In the genomic region with DNA sequence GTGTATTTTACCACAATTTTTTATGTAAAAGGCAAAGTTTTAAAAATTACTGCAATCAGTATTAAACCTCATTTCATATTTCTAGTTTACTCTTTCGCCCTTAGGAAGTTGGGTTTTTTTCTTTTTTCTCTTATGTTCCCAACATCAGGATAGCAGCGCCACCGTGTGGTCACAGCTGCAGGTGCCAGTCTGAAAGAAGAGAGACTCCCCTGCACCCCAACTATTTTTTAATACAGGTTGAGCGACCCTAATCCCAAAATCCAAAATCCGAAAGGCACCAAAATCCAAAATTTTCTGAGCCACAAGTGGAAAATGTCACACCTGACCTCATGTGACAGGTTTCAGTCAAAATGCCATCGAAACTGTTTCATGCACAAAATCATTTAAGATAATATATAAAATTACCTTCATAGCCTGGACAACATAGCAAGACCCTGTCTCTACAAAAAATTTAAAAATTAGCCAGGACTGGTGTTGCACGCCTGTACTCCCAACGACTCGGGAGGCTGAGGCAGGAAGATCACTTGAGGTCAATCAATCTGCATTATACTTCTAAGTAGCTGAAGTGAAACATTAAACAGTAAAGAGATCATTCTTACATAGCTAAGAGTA, we compare ENCODE assay signal across 8 cellular contexts. TPM values are rescaled to one million over a fixed set of nuclear protein-coding genes. Genes with fewer than 3 reads are reported as not detected.
DNase-seq lines count a peak whose midpoint lies in the region; ATAC-seq, FAIRE-seq and TF ChIP-seq lines count a peak whose summit lies in the region.

No MANE protein-coding gene starts in this region.

- H3K27me3 ChIP-seq in HAP-1 (ENCODE audit: low read depth) (peaks cover 3% of the 10 kb centered on the region; the same call in 1 of the 2 replicates), endothelial cell of umbilical vein (ENCODE audit: control insufficient read depth in 2 of 2, insufficient read depth in 2 of 2, low read length in 2 of 2) (peaks cover 0 to 1% of the 10 kb centered on the region in 2 experiments)
- no peaks in the 10 kb centered on the region for H3K27me3 ChIP-seq in naive thymus-derived CD4-positive, alpha-beta T cell (ENCODE audit: control insufficient read depth in 2 of 2, insufficient read depth in 2 of 2, low read length in 2 of 2)

- POLR2A ChIA-PET in endothelial cell of umbilical vein (lab: Charles Lee): no interaction called here
- POLR2A ChIA-PET in naive thymus-derived CD4-positive, alpha-beta T cell (lab: Charles Lee): interaction anchor here (0.7 to 2.1 kb wide), 4 partner anchors 84 to 100 kb away, joined by 3 to 14 read pairs (median 4); a partner anchor contains a TSS

- peak; percentile 44 for DNase-seq in AG09319 (ENCODE audit: extremely low read depth, low read depth)
- peak; percentile 58 to 84 for DNase-seq in HAP-1 (ENCODE audit: low spot score in 2 of 2)
- DNase-seq in NOMO-1 treated with DMSO at 0.1 percent for 48 hours (lab: John Stamatoyannopoulos, UW; ENCODE audit: unreplicated experiment): peak; percentile 76
- DNase-seq in activated CD8-positive, alpha-beta memory T cell treated with anti-CD3 and anti-CD28 coated beads, Interleukin-2, amount 50 U/mL, for 1 hour (ENCODE audit: extremely low read depth): peak; percentile 56
- peak; percentile 73 for DNase-seq in endothelial cell of umbilical vein (ENCODE audit: low read depth, low spot score)
- DNase-seq in naive thymus-derived CD4-positive, alpha-beta T cell: peak; percentile 53 to 74 (median 71)
- DNase-seq in stimulated activated CD8-positive, alpha-beta memory T cell treated with anti-CD3 and anti-CD28 coated beads, Interleukin-7, amount 100 ng/mL, for 4 hours (ENCODE audit: low read depth in 2 of 2): peak; percentile 52
- DNase-seq in mesenteric fat pad (ENCODE audit: low spot score): no peak

- intact Hi-C loops in endothelial cell of umbilical vein (cut with micrococcal nuclease): loop anchor here (1.0 to 5.0 kb wide), 5 partner anchors 41 to 224 kb away; no protein-coding TSS in a partner anchor
- intact Hi-C loops in naive thymus-derived CD4-positive, alpha-beta T cell (cut with micrococcal nuclease): loop anchor here (1.0 to 5.0 kb wide), 6 partner anchors 40 to 225 kb away; no protein-coding TSS in a partner anchor

- TF ChIP-seq CTCF in AG09319 (IDR thresholded peaks at IDR 0.05; ENCODE audit: low read depth, low read length) (peak; percentile 98), endothelial cell of umbilical vein (IDR thresholded peaks at IDR 0.05; ENCODE audit: extremely low read depth in 1 of 2, insufficient read depth in 1 of 2, low read depth in 1 of 2, low read length in 2 of 2) (peak; percentile 79 to 89)

- no peaks in the 10 kb centered on the region for H3K36me3 Mint-ChIP-seq in naive thymus-derived CD4-positive, alpha-beta T cell

- no peak overlapping the region for H3K9ac ChIP-seq in endothelial cell of umbilical vein (replicated peaks; ENCODE audit: extremely low read depth, insufficient read depth, low read length)

- peak overlapping the region; percentile 40 for H2AFZ ChIP-seq in endothelial cell of umbilical vein (ENCODE audit: low read depth, low read length)

- H3K27me3 Mint-ChIP-seq in naive thymus-derived CD4-positive, alpha-beta T cell: peaks cover 0 to 24% (median 6%) of the 10 kb centered on the region in 5 donors

- ATAC-seq in naive thymus-derived CD4-positive, alpha-beta T cell: peak; percentile 24

- BruUV-seq in endothelial cell of umbilical vein (replicated peaks; lab: Mats Ljungman, UMichigan): no TSS peak

- no peak overlapping the region for H3K27ac ChIP-seq in endothelial cell of umbilical vein (ENCODE audit: insufficient read depth, low read depth, low read length)
- H3K27ac ChIP-seq in naive thymus-derived CD4-positive, alpha-beta T cell (ENCODE audit: low read depth, low read length): no peak overlapping the region

- peaks cover 6% of the 10 kb centered on the region for H3K4me1 ChIP-seq in HAP-1
- peaks cover 18% of the 10 kb centered on the region for H3K4me1 ChIP-seq in endothelial cell of umbilical vein (ENCODE audit: control insufficient read depth, extremely low read depth, insufficient read depth, low read length)
- peaks cover 6 to 20% of the 10 kb centered on the region in 2 donors for H3K4me1 ChIP-seq in naive thymus-derived CD4-positive, alpha-beta T cell (ENCODE audit: control insufficient read depth in 2 of 2, insufficient read depth in 2 of 2, low read length in 2 of 2)

- H3K79me2 ChIP-seq in endothelial cell of umbilical vein (ENCODE audit: control insufficient read depth, insufficient read depth, low read length): no peaks in the 10 kb centered on the region

- H3K4me3 ChIP-seq in HAP-1 (peak overlapping the region; percentile 13), endothelial cell of umbilical vein (replicated peaks in 1 of 3; ENCODE audit: insufficient read depth in 1 of 3, low read depth in 1 of 3, low read length in 3 of 3) (no peak overlapping the region)
- no peak overlapping the region for H3K4me3 ChIP-seq in naive thymus-derived CD4-positive, alpha-beta T cell (ENCODE audit: low read length)

- H3K4me2 ChIP-seq in endothelial cell of umbilical vein (ENCODE audit: insufficient read depth, low read length): peak overlapping the region; percentile 73

- peak overlapping the region in 4 of 9 donors; percentile 8 to 48 (median 28) for H3K27ac Mint-ChIP-seq in naive thymus-derived CD4-positive, alpha-beta T cell

- H3K4me3 Mint-ChIP-seq in naive thymus-derived CD4-positive, alpha-beta T cell: peak overlapping the region in 4 of 10 donors; percentile 32 to 53 (median 44)

- no peak for TF ChIP-seq POLR2A in endothelial cell of umbilical vein (IDR thresholded peaks at IDR 0.05; ENCODE audit: low read depth, low read length)

- dilution Hi-C loops in endothelial cell of umbilical vein (cut with MboI; ENCODE audit: extremely low pct_ligation_motif_present, low sequenced_read_pairs): no loop called here

- H3K9me1 ChIP-seq in endothelial cell of umbilical vein (replicated peaks; ENCODE audit: control insufficient read depth, extremely low read depth, insufficient read depth, low read length): no peaks in the 10 kb centered on the region

- in situ Hi-C loops in HAP-1 (cut with MboI; ENCODE audit: low sequenced_read_pairs): loop anchor here (25.0 kb wide), 1 partner anchor 224 kb away; no protein-coding TSS in a partner anchor

- H3K9me3 ChIP-seq in HAP-1: no peaks in the 10 kb centered on the region
- H3K9me3 ChIP-seq in endothelial cell of umbilical vein (replicated peaks; ENCODE audit: control insufficient read depth, insufficient read depth, low read length): no peaks in the 10 kb centered on the region
- H3K9me3 ChIP-seq in naive thymus-derived CD4-positive, alpha-beta T cell (ENCODE audit: control insufficient read depth in 2 of 3, low read length in 3 of 3): no peaks in the 10 kb centered on the region

- peaks cover 13 to 34% (median 23%) of the 10 kb centered on the region in 7 donors for H3K4me1 Mint-ChIP-seq in naive thymus-derived CD4-positive, alpha-beta T cell

- H3K9me3 Mint-ChIP-seq in naive thymus-derived CD4-positive, alpha-beta T cell: no peaks in the 10 kb centered on the region

- peak; percentile 83 for FAIRE-seq in endothelial cell of umbilical vein (lab: Jason Lieb, UNC)

- H4K20me1 ChIP-seq in endothelial cell of umbilical vein (replicated peaks; ENCODE audit: control insufficient read depth, extremely low read depth, insufficient read depth, low read length): no peaks in the 10 kb centered on the region

- CTCF ChIA-PET in endothelial cell of umbilical vein (lab: Charles Lee): interaction anchor here (0.7 to 10.9 kb wide), 14 partner anchors 10 to 293 kb away, joined by 3 to 223 read pairs (median 6); no protein-coding TSS in a partner anchor
- CTCF ChIA-PET in naive thymus-derived CD4-positive, alpha-beta T cell (lab: Charles Lee): interaction anchor here (0.7 to 10.3 kb wide), 12 partner anchors 19 to 470 kb away, joined by 3 to 145 read pairs (median 4); a partner anchor contains a TSS

- H3K36me3 ChIP-seq in HAP-1 (replicated peaks) (no peaks in the 10 kb centered on the region), endothelial cell of umbilical vein (ENCODE audit: control insufficient read depth in 2 of 2, extremely low read depth in 1 of 2, insufficient read depth in 2 of 2, low read length in 2 of 2) (no peaks in the 10 kb centered on the region)
- H3K36me3 ChIP-seq in naive thymus-derived CD4-positive, alpha-beta T cell (ENCODE audit: control insufficient read depth in 2 of 3, insufficient read depth in 3 of 3, low read length in 3 of 3): no peaks in the 10 kb centered on the region

RNA-seq across cellular contexts. Expression of a gene that starts 21.8 kb away (rescaled TPM):
- total RNA-seq in endothelial cell of umbilical vein (not detected in 2 replicates), mesenteric fat pad (3.3 TPM)
- polyA plus RNA-seq in endothelial cell of umbilical vein: not detected in 2 replicates
- polyA plus RNA-seq in endothelial cell of umbilical vein (2011; cell fraction: cytosol; rRNA removed): not detected in 2 replicates
- polyA plus RNA-seq in endothelial cell of umbilical vein (2011; cell fraction: nucleus; rRNA removed): not detected in 2 replicates
- not detected in 2 replicates for polyA plus RNA-seq in endothelial cell of umbilical vein (2012)
- not detected in 2 replicates for polyA minus RNA-seq in endothelial cell of umbilical vein
- polyA minus RNA-seq in endothelial cell of umbilical vein (2011; cell fraction: cytosol; rRNA and poly(A)+ RNA removed): not detected
- not detected in 2 replicates for polyA minus RNA-seq in endothelial cell of umbilical vein (2011; cell fraction: nucleus; rRNA and poly(A)+ RNA removed)
- 10 to 100 TPM in 1 of 5 experiments, 1 to 10 TPM in 1, under 1 TPM in 1, not detected in 2; 0.27 to 15.0 (median 1.9) TPM for total RNA-seq in naive thymus-derived CD4-positive, alpha-beta T cell
- polyA plus RNA-seq in naive thymus-derived CD4-positive, alpha-beta T cell: not detected

RNA-seq across cellular contexts. Expression of a gene that starts 42.8 kb away (rescaled TPM):
- total RNA-seq in endothelial cell of umbilical vein (10.2 and 14.0 TPM in 2 replicates), mesenteric fat pad (2.2 TPM)
- 12.5 and 13.7 TPM in 2 replicates for polyA plus RNA-seq in endothelial cell of umbilical vein
- 6.0 and 9.9 TPM in 2 replicates for polyA plus RNA-seq in endothelial cell of umbilical vein (2011; cell fraction: cytosol; rRNA removed)
- polyA plus RNA-seq in endothelial cell of umbilical vein (2011; cell fraction: nucleus; rRNA removed): 18.4 and 19.4 TPM in 2 replicates
- polyA plus RNA-seq in endothelial cell of umbilical vein (2012): 6.9 and 12.8 TPM in 2 replicates
- polyA minus RNA-seq in endothelial cell of umbilical vein: 3.4 and 4.3 TPM in 2 replicates
- polyA minus RNA-seq in endothelial cell of umbilical vein (2011; cell fraction: cytosol; rRNA and poly(A)+ RNA removed): not detected
- polyA minus RNA-seq in endothelial cell of umbilical vein (2011; cell fraction: nucleus; rRNA and poly(A)+ RNA removed): 2.1 and 5.3 TPM in 2 replicates
- 10 to 100 TPM in 1 of 5 experiments, 1 to 10 TPM in 1, under 1 TPM in 2, not detected in 1; 0.79 to 11.9 (median 1.3) TPM for total RNA-seq in naive thymus-derived CD4-positive, alpha-beta T cell
- polyA plus RNA-seq in naive thymus-derived CD4-positive, alpha-beta T cell: not detected

RNA-seq across cellular contexts. Expression of a gene that starts 56.3 kb away (rescaled TPM):
- total RNA-seq in endothelial cell of umbilical vein: not detected in 2 replicates
- polyA plus RNA-seq in endothelial cell of umbilical vein: 0.14 and 0.18 TPM in 2 replicates
- 0.17 and 0.18 TPM in 2 replicates for polyA plus RNA-seq in endothelial cell of umbilical vein (2011; cell fraction: cytosol; rRNA removed)
- 0.17 and 0.25 TPM in 2 replicates for polyA plus RNA-seq in endothelial cell of umbilical vein (2011; cell fraction: nucleus; rRNA removed)
- polyA plus RNA-seq in endothelial cell of umbilical vein (2012): not detected in 2 replicates
- polyA minus RNA-seq in endothelial cell of umbilical vein: not detected in 2 replicates
- polyA minus RNA-seq in endothelial cell of umbilical vein (2011; cell fraction: cytosol; rRNA and poly(A)+ RNA removed): not detected
- not detected in 2 replicates for polyA minus RNA-seq in endothelial cell of umbilical vein (2011; cell fraction: nucleus; rRNA and poly(A)+ RNA removed)
- total RNA-seq in naive thymus-derived CD4-positive, alpha-beta T cell: 10 to 100 TPM in 1 of 5 experiments, 1 to 10 TPM in 3, not detected in 1; 1.4 to 10.6 (median 4.9) TPM
- not detected for polyA plus RNA-seq in naive thymus-derived CD4-positive, alpha-beta T cell
- 20.6 TPM for total RNA-seq in mesenteric fat pad
